ENCODE assay signal across 23 cellular contexts in genomic region chr3:163914567-163914966, GRCh38.
"Had no signal": no experiment of that assay in that cellular context is flagged by ENCODE, and none has a peak within 500 bp of the region (broad histone marks: within the 10 kb centered on the region; RNA-seq: fewer than 3 reads in every experiment).

No MANE protein-coding gene starts in this region.

- H3K4me1 ChIP-seq: spleen, tibial artery, upper lobe of right lung, vagina had no signal

- H3K27me3 Mint-ChIP-seq: naive thymus-derived CD8-positive, alpha-beta T cell; stimulated activated memory B cell treated with anti-CD40 and anti-IgM and Interleukin-4, amounts not matched to agents 10 μg/mL and 1 μg/mL and 100 μg/mL, for 72 hours; stimulated activated naive CD8-positive, alpha-beta T cell treated with anti-CD3 and anti-CD28 coated beads, Interleukin-15, Interleukin-2, amounts not matched to agents 100 ng/mL and 50 ng/mL, for 24 hours had no signal

- ATAC-seq: left lobe of liver; mucosa of descending colon; naive thymus-derived CD8-positive, alpha-beta T cell; sciatic nerve; stimulated activated memory B cell treated with anti-CD40 and anti-IgM and Interleukin-4, amounts not matched to agents 10 μg/mL and 1 μg/mL and 100 μg/mL, for 72 hours; upper lobe of right lung had no signal

- H3K4me1 Mint-ChIP-seq: naive thymus-derived CD8-positive, alpha-beta T cell; stimulated activated memory B cell treated with anti-CD40 and anti-IgM and Interleukin-4, amounts not matched to agents 10 μg/mL and 1 μg/mL and 100 μg/mL, for 72 hours had no signal

- H3K27ac Mint-ChIP-seq: naive thymus-derived CD8-positive, alpha-beta T cell; stimulated activated memory B cell treated with anti-CD40 and anti-IgM and Interleukin-4, amounts not matched to agents 10 μg/mL and 1 μg/mL and 100 μg/mL, for 72 hours; stimulated activated naive CD8-positive, alpha-beta T cell treated with anti-CD3 and anti-CD28 coated beads, Interleukin-15, Interleukin-2, amounts not matched to agents 100 ng/mL and 50 ng/mL, for 24 hours had no signal

- H3K36me3 ChIP-seq: neutrophil, spleen, tibial artery, upper lobe of right lung, vagina had no signal

- H3K27me3 ChIP-seq: dorsolateral prefrontal cortex, neutrophil, spleen, tibial artery, upper lobe of right lung, vagina had no signal

- H3K4me3 ChIP-seq: dorsolateral prefrontal cortex, mucosa of descending colon, spleen, tibial artery, upper lobe of right lung, vagina had no signal

- H3K9me3 ChIP-seq: mucosa of descending colon, neutrophil, tibial artery, upper lobe of right lung, vagina had no signal

- H3K36me3 Mint-ChIP-seq: naive thymus-derived CD8-positive, alpha-beta T cell; stimulated activated memory B cell treated with anti-CD40 and anti-IgM and Interleukin-4, amounts not matched to agents 10 μg/mL and 1 μg/mL and 100 μg/mL, for 72 hours had no signal

- H3K9me3 Mint-ChIP-seq: stimulated activated memory B cell treated with anti-CD40 and anti-IgM and Interleukin-4, amounts not matched to agents 10 μg/mL and 1 μg/mL and 100 μg/mL, for 72 hours had no signal

- H3K4me3 Mint-ChIP-seq: naive thymus-derived CD8-positive, alpha-beta T cell; stimulated activated memory B cell treated with anti-CD40 and anti-IgM and Interleukin-4, amounts not matched to agents 10 μg/mL and 1 μg/mL and 100 μg/mL, for 72 hours; stimulated activated naive CD8-positive, alpha-beta T cell treated with anti-CD3 and anti-CD28 coated beads, Interleukin-15, Interleukin-2, amounts not matched to agents 100 ng/mL and 50 ng/mL, for 24 hours had no signal

- DNase-seq: cortex of kidney; dorsolateral prefrontal cortex; effector CD8-positive, alpha-beta T cell; foreskin melanocyte; head of caudate nucleus; hippocampal formation; islet precursor cell; mammary epithelial cell; mucosa of descending colon; naive thymus-derived CD8-positive, alpha-beta T cell; posterior cingulate gyrus; spleen; stimulated activated CD4-positive, alpha-beta T cell treated with anti-CD3 and anti-CD28 coated beads, Interleukin-15, amount 100 ng/mL, for 24 hours; stimulated activated CD4-positive, alpha-beta T cell treated with anti-CD3 and anti-CD28 coated beads, Interleukin-1b, Interleukin-23, amount 100 ng/mL, for 48 hours; stimulated activated CD4-positive, alpha-beta T cell treated with anti-CD3 and anti-CD28 coated beads, Interleukin-4, amount 100 ng/mL, for 24 hours; tibial artery; upper lobe of right lung had no signal

- H3K27ac ChIP-seq: dorsolateral prefrontal cortex, neutrophil, spleen, tibial artery, upper lobe of right lung, vagina had no signal
